ENCODE assay signal across 1 cellular context in the genomic region with DNA sequence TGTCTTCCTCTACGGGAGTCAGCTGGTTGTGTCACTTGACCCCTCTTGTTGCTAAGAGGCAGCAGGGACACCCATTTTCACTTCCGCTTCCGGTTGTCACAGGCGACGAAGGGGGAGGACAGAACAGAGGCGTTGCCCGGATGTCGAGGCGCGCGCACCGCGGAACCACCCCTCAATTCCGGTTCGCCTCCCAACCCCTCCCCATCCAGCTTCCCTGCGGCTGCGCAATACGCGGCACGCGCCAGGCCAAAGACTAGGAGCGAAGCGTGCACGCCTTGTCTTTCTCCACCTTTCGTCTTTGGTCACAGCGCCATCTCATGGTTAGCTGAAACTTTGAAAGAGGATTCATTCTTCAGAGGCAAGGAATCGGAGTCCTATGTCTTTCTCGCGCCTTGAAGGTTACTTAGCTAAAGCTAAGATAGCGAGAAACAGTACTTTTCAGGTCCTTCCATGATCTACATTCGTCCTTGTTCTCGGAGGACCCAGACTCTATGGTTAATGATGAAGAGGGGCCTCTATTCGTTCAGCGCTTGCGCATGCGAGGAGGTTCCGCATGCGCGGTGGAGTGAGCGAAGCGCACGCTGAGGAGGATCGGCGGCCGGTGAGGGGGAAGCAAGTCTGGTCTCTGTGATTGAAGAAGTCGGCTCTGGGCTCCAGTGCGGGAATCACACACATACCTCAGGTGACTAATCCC.
TF ChIP-seq lines count a peak whose summit lies in the region.

A gene (minus strand): TSS at position 30 of the 694 bp plus-strand sequence. CDS start 106 bp downstream, outside the sequence.
A gene (plus strand): TSS at position 554 of the 694 bp plus-strand sequence. CDS start 4,440 bp downstream, outside the sequence.

TF ChIP-seq in GM12878, 131 proteins besides CTCF, POLR2A, EP300 and RAD21 (continued from another document and continues in another):
- TF ChIP-seq, protein P1, sequence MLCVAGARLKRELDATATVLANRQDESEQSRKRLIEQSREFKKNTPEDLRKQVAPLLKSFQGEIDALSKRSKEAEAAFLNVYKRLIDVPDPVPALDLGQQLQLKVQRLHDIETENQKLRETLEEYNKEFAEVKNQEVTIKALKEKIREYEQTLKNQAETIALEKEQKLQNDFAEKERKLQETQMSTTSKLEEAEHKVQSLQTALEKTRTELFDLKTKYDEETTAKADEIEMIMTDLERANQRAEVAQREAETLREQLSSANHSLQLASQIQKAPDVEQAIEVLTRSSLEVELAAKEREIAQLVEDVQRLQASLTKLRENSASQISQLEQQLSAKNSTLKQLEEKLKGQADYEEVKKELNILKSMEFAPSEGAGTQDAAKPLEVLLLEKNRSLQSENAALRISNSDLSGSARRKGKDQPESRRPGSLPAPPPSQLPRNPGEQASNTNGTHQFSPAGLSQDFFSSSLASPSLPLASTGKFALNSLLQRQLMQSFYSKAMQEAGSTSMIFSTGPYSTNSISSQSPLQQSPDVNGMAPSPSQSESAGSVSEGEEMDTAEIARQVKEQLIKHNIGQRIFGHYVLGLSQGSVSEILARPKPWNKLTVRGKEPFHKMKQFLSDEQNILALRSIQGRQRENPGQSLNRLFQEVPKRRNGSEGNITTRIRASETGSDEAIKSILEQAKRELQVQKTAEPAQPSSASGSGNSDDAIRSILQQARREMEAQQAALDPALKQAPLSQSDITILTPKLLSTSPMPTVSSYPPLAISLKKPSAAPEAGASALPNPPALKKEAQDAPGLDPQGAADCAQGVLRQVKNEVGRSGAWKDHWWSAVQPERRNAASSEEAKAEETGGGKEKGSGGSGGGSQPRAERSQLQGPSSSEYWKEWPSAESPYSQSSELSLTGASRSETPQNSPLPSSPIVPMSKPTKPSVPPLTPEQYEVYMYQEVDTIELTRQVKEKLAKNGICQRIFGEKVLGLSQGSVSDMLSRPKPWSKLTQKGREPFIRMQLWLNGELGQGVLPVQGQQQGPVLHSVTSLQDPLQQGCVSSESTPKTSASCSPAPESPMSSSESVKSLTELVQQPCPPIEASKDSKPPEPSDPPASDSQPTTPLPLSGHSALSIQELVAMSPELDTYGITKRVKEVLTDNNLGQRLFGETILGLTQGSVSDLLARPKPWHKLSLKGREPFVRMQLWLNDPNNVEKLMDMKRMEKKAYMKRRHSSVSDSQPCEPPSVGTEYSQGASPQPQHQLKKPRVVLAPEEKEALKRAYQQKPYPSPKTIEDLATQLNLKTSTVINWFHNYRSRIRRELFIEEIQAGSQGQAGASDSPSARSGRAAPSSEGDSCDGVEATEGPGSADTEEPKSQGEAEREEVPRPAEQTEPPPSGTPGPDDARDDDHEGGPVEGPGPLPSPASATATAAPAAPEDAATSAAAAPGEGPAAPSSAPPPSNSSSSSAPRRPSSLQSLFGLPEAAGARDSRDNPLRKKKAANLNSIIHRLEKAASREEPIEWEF (IDR thresholded peaks at IDR 0.05; ENCODE audit: insufficient replicate concordance, low read depth, low read length) = no peak
- TF ChIP-seq MYB (IDR thresholded peaks at IDR 0.05; ENCODE audit: borderline replicate concordance, low read depth, low read length) (no peak), KAT2A (conservative IDR thresholded peaks at IDR 0.05; ENCODE audit: control insufficient read depth, low read depth, low read length) (no peak), SIX5 (IDR thresholded peaks at IDR 0.05; ENCODE audit: low read depth, low read length, severe bottlenecking) (no peak), WRNIP1 (IDR thresholded peaks at IDR 0.05; ENCODE audit: borderline replicate concordance, low read depth, low read length) (no peak), MEF2B (IDR thresholded peaks at IDR 0.05; ENCODE audit: partially characterized antibody, poor library complexity, severe bottlenecking) (peak; percentile 5), CREM (IDR thresholded peaks at IDR 0.05; ENCODE audit: low read depth) (peak; percentile 79), TARDBP (IDR thresholded peaks at IDR 0.05; ENCODE audit: borderline replicate concordance) (no peak), NR2F1 (conservative IDR thresholded peaks at IDR 0.05) (peak; percentile 91), SMC3 (IDR thresholded peaks at IDR 0.05; ENCODE audit: borderline replicate concordance, low read length) (no peak), SRF (IDR thresholded peaks at IDR 0.05; ENCODE audit: low read depth in 2 of 2, low read length in 2 of 2) (0 out of 4 replicates have a peak, but pooled peaks of 1 of the 2 experiments have one; percentile 6), JUND (IDR thresholded peaks at IDR 0.05; ENCODE audit: low read depth, low read length) (no peak), TCF7 (IDR thresholded peaks at IDR 0.05; ENCODE audit: borderline replicate concordance) (no peak)
- TF ChIP-seq, protein P2, sequence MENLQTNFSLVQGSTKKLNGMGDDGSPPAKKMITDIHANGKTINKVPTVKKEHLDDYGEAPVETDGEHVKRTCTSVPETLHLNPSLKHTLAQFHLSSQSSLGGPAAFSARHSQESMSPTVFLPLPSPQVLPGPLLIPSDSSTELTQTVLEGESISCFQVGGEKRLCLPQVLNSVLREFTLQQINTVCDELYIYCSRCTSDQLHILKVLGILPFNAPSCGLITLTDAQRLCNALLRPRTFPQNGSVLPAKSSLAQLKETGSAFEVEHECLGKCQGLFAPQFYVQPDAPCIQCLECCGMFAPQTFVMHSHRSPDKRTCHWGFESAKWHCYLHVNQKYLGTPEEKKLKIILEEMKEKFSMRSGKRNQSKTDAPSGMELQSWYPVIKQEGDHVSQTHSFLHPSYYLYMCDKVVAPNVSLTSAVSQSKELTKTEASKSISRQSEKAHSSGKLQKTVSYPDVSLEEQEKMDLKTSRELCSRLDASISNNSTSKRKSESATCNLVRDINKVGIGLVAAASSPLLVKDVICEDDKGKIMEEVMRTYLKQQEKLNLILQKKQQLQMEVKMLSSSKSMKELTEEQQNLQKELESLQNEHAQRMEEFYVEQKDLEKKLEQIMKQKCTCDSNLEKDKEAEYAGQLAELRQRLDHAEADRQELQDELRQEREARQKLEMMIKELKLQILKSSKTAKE (IDR thresholded peaks at IDR 0.05; ENCODE audit: low read depth, poor library complexity, severe bottlenecking) = peak; percentile 80
- TF ChIP-seq, protein P3, sequence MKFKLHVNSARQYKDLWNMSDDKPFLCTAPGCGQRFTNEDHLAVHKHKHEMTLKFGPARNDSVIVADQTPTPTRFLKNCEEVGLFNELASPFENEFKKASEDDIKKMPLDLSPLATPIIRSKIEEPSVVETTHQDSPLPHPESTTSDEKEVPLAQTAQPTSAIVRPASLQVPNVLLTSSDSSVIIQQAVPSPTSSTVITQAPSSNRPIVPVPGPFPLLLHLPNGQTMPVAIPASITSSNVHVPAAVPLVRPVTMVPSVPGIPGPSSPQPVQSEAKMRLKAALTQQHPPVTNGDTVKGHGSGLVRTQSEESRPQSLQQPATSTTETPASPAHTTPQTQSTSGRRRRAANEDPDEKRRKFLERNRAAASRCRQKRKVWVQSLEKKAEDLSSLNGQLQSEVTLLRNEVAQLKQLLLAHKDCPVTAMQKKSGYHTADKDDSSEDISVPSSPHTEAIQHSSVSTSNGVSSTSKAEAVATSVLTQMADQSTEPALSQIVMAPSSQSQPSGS (IDR thresholded peaks at IDR 0.05; ENCODE audit: low read length) = no peak
- TF ChIP-seq, protein P4, sequence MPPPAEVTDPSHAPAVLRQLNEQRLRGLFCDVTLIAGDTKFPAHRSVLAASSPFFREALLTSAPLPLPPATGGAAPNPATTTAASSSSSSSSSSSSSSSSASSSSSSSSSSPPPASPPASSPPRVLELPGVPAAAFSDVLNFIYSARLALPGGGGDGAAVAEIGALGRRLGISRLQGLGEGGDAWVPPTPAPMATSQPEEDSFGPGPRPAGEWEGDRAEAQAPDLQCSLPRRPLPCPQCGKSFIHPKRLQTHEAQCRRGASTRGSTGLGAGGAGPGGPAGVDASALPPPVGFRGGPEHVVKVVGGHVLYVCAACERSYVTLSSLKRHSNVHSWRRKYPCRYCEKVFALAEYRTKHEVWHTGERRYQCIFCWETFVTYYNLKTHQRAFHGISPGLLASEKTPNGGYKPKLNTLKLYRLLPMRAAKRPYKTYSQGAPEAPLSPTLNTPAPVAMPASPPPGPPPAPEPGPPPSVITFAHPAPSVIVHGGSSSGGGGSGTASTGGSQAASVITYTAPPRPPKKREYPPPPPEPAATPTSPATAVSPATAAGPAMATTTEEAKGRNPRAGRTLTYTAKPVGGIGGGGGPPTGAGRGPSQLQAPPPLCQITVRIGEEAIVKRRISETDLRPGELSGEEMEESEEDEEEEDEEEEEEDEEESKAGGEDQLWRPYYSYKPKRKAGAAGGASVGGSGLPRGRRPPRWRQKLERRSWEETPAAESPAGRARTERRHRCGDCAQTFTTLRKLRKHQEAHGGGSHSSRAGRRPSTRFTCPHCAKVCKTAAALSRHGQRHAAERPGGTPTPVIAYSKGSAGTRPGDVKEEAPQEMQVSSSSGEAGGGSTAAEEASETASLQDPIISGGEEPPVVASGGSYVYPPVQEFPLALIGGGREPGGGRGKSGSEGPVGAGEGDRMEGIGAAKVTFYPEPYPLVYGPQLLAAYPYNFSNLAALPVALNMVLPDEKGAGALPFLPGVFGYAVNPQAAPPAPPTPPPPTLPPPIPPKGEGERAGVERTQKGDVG (CRISPR knock-in tag; IDR thresholded peaks at IDR 0.05) = no peak
- TF ChIP-seq, protein P5, sequence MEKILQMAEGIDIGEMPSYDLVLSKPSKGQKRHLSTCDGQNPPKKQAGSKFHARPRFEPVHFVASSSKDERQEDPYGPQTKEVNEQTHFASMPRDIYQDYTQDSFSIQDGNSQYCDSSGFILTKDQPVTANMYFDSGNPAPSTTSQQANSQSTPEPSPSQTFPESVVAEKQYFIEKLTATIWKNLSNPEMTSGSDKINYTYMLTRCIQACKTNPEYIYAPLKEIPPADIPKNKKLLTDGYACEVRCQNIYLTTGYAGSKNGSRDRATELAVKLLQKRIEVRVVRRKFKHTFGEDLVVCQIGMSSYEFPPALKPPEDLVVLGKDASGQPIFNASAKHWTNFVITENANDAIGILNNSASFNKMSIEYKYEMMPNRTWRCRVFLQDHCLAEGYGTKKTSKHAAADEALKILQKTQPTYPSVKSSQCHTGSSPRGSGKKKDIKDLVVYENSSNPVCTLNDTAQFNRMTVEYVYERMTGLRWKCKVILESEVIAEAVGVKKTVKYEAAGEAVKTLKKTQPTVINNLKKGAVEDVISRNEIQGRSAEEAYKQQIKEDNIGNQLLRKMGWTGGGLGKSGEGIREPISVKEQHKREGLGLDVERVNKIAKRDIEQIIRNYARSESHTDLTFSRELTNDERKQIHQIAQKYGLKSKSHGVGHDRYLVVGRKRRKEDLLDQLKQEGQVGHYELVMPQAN (conservative IDR thresholded peaks at IDR 0.05) = peak; percentile 95; the same call in 1 of the 2 replicates
- TF ChIP-seq, protein P6, sequence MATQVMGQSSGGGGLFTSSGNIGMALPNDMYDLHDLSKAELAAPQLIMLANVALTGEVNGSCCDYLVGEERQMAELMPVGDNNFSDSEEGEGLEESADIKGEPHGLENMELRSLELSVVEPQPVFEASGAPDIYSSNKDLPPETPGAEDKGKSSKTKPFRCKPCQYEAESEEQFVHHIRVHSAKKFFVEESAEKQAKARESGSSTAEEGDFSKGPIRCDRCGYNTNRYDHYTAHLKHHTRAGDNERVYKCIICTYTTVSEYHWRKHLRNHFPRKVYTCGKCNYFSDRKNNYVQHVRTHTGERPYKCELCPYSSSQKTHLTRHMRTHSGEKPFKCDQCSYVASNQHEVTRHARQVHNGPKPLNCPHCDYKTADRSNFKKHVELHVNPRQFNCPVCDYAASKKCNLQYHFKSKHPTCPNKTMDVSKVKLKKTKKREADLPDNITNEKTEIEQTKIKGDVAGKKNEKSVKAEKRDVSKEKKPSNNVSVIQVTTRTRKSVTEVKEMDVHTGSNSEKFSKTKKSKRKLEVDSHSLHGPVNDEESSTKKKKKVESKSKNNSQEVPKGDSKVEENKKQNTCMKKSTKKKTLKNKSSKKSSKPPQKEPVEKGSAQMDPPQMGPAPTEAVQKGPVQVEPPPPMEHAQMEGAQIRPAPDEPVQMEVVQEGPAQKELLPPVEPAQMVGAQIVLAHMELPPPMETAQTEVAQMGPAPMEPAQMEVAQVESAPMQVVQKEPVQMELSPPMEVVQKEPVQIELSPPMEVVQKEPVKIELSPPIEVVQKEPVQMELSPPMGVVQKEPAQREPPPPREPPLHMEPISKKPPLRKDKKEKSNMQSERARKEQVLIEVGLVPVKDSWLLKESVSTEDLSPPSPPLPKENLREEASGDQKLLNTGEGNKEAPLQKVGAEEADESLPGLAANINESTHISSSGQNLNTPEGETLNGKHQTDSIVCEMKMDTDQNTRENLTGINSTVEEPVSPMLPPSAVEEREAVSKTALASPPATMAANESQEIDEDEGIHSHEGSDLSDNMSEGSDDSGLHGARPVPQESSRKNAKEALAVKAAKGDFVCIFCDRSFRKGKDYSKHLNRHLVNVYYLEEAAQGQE (IDR thresholded peaks at IDR 0.05; ENCODE audit: low read depth, low read length) = no peak
- TF ChIP-seq, protein P7, sequence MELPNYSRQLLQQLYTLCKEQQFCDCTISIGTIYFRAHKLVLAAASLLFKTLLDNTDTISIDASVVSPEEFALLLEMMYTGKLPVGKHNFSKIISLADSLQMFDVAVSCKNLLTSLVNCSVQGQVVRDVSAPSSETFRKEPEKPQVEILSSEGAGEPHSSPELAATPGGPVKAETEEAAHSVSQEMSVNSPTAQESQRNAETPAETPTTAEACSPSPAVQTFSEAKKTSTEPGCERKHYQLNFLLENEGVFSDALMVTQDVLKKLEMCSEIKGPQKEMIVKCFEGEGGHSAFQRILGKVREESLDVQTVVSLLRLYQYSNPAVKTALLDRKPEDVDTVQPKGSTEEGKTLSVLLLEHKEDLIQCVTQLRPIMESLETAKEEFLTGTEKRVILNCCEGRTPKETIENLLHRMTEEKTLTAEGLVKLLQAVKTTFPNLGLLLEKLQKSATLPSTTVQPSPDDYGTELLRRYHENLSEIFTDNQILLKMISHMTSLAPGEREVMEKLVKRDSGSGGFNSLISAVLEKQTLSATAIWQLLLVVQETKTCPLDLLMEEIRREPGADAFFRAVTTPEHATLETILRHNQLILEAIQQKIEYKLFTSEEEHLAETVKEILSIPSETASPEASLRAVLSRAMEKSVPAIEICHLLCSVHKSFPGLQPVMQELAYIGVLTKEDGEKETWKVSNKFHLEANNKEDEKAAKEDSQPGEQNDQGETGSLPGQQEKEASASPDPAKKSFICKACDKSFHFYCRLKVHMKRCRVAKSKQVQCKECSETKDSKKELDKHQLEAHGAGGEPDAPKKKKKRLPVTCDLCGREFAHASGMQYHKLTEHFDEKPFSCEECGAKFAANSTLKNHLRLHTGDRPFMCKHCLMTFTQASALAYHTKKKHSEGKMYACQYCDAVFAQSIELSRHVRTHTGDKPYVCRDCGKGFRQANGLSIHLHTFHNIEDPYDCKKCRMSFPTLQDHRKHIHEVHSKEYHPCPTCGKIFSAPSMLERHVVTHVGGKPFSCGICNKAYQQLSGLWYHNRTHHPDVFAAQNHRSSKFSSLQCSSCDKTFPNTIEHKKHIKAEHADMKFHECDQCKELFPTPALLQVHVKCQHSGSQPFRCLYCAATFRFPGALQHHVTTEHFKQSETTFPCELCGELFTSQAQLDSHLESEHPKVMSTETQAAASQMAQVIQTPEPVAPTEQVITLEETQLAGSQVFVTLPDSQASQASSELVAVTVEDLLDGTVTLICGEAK (IDR thresholded peaks at IDR 0.05; ENCODE audit: borderline replicate concordance) = peak; percentile 95
- TF ChIP-seq, protein P8, sequence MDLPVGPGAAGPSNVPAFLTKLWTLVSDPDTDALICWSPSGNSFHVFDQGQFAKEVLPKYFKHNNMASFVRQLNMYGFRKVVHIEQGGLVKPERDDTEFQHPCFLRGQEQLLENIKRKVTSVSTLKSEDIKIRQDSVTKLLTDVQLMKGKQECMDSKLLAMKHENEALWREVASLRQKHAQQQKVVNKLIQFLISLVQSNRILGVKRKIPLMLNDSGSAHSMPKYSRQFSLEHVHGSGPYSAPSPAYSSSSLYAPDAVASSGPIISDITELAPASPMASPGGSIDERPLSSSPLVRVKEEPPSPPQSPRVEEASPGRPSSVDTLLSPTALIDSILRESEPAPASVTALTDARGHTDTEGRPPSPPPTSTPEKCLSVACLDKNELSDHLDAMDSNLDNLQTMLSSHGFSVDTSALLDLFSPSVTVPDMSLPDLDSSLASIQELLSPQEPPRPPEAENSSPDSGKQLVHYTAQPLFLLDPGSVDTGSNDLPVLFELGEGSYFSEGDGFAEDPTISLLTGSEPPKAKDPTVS (IDR thresholded peaks at IDR 0.05; ENCODE audit: low read depth, low read length) = no peak; the same call in 1 of the 2 replicates
